ENCODE assay signal across 11 cellular contexts in the genomic region with DNA sequence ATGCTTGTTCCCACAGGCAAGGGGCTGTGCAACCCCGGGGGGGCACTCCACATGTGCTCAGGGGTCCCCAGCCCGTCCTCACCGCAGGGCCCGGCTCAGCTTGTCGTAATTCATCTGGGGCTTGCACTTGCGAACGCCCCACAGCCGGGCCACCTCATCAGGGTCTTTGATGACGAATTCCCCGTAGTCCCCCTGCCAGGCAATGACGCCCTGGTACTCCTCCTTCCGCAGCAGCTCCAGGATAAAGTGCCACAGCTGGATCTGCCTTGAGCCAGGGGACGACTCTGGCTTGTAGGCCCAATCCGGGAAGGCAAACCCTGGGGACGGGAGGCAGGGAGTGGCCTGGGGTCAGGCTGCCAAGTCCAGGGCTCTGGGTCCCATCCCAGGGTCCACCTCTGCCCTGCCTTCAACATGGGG. TPM values are rescaled to one million over a fixed set of nuclear protein-coding genes. Genes with fewer than 3 reads are reported as not detected.
DNase-seq lines count a peak whose midpoint lies in the region; ATAC-seq, FAIRE-seq and TF ChIP-seq lines count a peak whose summit lies in the region.
"Had no signal": no experiment of that assay in that cellular context is flagged by ENCODE, and none has a peak within 500 bp of the region (broad histone marks: within the 10 kb centered on the region; RNA-seq: fewer than 3 reads in every experiment).

No MANE protein-coding gene starts in this region.

- CTCF ChIA-PET in A673 (lab: Charles Lee) = interaction anchor here (0.7 to 2.7 kb wide), 3 partner anchors 29 to 801 kb away, joined by 3 to 12 read pairs (median 4); no protein-coding TSS in a partner anchor

- no peaks in the 10 kb centered on the region for H3K9me3 ChIP-seq in A673 (ENCODE audit: low read depth, low read length, poor library complexity, severe bottlenecking)
- no peaks in the 10 kb centered on the region for H3K9me3 ChIP-seq in RWPE2 (ENCODE audit: severe bottlenecking)
- H3K9me3 ChIP-seq in esophagus (ENCODE audit: control insufficient read depth in 2 of 2, insufficient read depth in 1 of 2, low read depth in 1 of 2, low read length in 1 of 2) = no peaks in the 10 kb centered on the region
- no peaks in the 10 kb centered on the region for H3K9me3 ChIP-seq in pancreas

- 59 to 64% methylated on average over 15 of the region's 15 CpGs for WGBS in esophagus, 2 donors
- 65 to 73% methylated on average over 15 of the region's 15 CpGs for WGBS in pancreas, 2 donors

- H3K27ac ChIP-seq in A673 (ENCODE audit: low read depth, low read length, poor library complexity, severe bottlenecking) (peak overlapping the region; percentile 87), RWPE2 (ENCODE audit: poor library complexity, severe bottlenecking) (peak overlapping the region; percentile 96), esophagus (ENCODE audit: low read depth in 2 of 2, low read length in 1 of 2) (peak overlapping the region; percentile 62 to 99), pancreas (peak overlapping the region in 3 of 4 donors; percentile 33 to 97 (median 46))

- POLR2A ChIA-PET in A673 (lab: Charles Lee; ENCODE audit: low non-redundant PET) = no interaction called here

- peaks cover 23% of the 10 kb centered on the region for H3K36me3 ChIP-seq in A673 (ENCODE audit: insufficient read depth, low read length, poor library complexity, severe bottlenecking)
- peaks cover 38% of the 10 kb centered on the region for H3K36me3 ChIP-seq in RWPE2 (ENCODE audit: low read depth)
- peaks cover 0 to 7% of the 10 kb centered on the region in 2 donors for H3K36me3 ChIP-seq in esophagus (ENCODE audit: control insufficient read depth in 2 of 2, insufficient read depth in 2 of 2, low read length in 1 of 2)
- H3K36me3 ChIP-seq in pancreas = peaks cover 0 to 15% (median 9%) of the 10 kb centered on the region in 3 donors

- DNase-seq in A673 (ENCODE audit: low spot score) (peak; percentile 28), RWPE2 (ENCODE audit: low spot score) (no peak), pancreas (peak in 2 of 6 donors; percentile 50 to 74), NCI-H446 (lab: John Stamatoyannopoulos, UW) (no peak), HT-29 (ENCODE audit: low spot score) (no peak), NCI-H2227 treated with DMSO at 0.1 percent for 48 hours (lab: John Stamatoyannopoulos, UW) (no peak), cerebellar nuclear complex (lab: John Stamatoyannopoulos, UW) (no peak)
- DNase-seq: Karpas-422, PC-3 had no signal

- H3K4me3 ChIP-seq in A673 (ENCODE audit: low read depth, low read length, poor library complexity, severe bottlenecking) = peak overlapping the region; percentile 35
- H3K4me3 ChIP-seq in RWPE2 (ENCODE audit: severe bottlenecking) = peak overlapping the region; percentile 5
- H3K4me3 ChIP-seq in esophagus (ENCODE audit: low read depth in 1 of 2, low read length in 2 of 2) = no peak overlapping the region
- no peak overlapping the region for H3K4me3 ChIP-seq in pancreas

- peaks cover 59% of the 10 kb centered on the region for H3K4me1 ChIP-seq in A673 (ENCODE audit: insufficient read depth, low read length, poor library complexity, severe bottlenecking)
- H3K4me1 ChIP-seq in RWPE2 (ENCODE audit: insufficient read depth, poor library complexity, severe bottlenecking) = peaks cover 7% of the 10 kb centered on the region
- H3K4me1 ChIP-seq in esophagus (ENCODE audit: control insufficient read depth in 2 of 2, insufficient read depth in 2 of 2, low read length in 1 of 2) = peaks cover 6 to 22% of the 10 kb centered on the region in 2 donors
- H3K4me1 ChIP-seq in pancreas = peaks cover 0 to 20% (median 0%) of the 10 kb centered on the region in 3 donors

- intact Hi-C loops in A673 (cut with micrococcal nuclease; ENCODE audit: unreplicated experiment) = loop anchor here (2.0 kb wide), 1 partner anchor 31 kb away; no protein-coding TSS in a partner anchor
- intact Hi-C loops in pancreas (cut with DNase I) = no loop called here

- BruUV-seq in A673 (replicated peaks; lab: Mats Ljungman, UMichigan) = no TSS peak

- TF ChIP-seq CTCF in A673 (conservative IDR thresholded peaks at IDR 0.05; ENCODE audit: low read depth, low read length) (no peak), RWPE2 (IDR thresholded peaks at IDR 0.05; ENCODE audit: poor library complexity, severe bottlenecking) (no peak), pancreas (IDR thresholded peaks at IDR 0.05) (no peak)

- ATAC-seq in RWPE2 (ENCODE audit: low read depth) (no peak), pancreas (no peak)
- ATAC-seq: PC-3; stimulated activated memory B cell treated with anti-CD40 and anti-IgM and Interleukin-4, amounts not matched to agents 10 μg/mL and 1 μg/mL and 100 μg/mL, for 72 hours had no signal

- H3K27me3 ChIP-seq in A673 (replicated peaks; ENCODE audit: insufficient read depth, low read depth, low read length, poor library complexity) = no peaks in the 10 kb centered on the region
- H3K27me3 ChIP-seq in RWPE2 (ENCODE audit: insufficient read depth, poor library complexity, severe bottlenecking) = no peaks in the 10 kb centered on the region
- H3K27me3 ChIP-seq in esophagus (ENCODE audit: control insufficient read depth in 1 of 2, insufficient read depth in 2 of 2, low read length in 2 of 2) = no peaks in the 10 kb centered on the region
- no peaks in the 10 kb centered on the region for H3K27me3 ChIP-seq in pancreas

- no peak for FAIRE-seq in pancreas (lab: Jason Lieb, UNC)

RNA-seq across cellular contexts. Expression of gene ERF, which starts 4.7 kb away (rescaled TPM):
- total RNA-seq in A673 (2021) = 149 and 164 TPM in 2 replicates
- polyA plus RNA-seq in esophagus = 10 to 100 TPM; 19.5 to 29.6 TPM
- total RNA-seq in pancreas = 10 to 100 TPM; 20.5 to 29.2 (median 22.2) TPM
- 10 to 100 TPM; 36.6 to 48.5 TPM for polyA plus RNA-seq in pancreas
- 157 and 160 TPM in 2 replicates for total RNA-seq in HT-29 (2014; rRNA removed; shearing (Covaris generic))

RNA-seq across cellular contexts. Expression of gene GSK3A, which starts 7.9 kb away (rescaled TPM):
- total RNA-seq in A673 (2021) (67.8 and 70.1 TPM in 2 replicates), pancreas (10 to 100 TPM in 5 of 6 donors, 1 to 10 TPM in 1; 9.9 to 19.4 (median 14.5) TPM)
- polyA plus RNA-seq in esophagus (10 to 100 TPM; 32.9 TPM), pancreas (10 to 100 TPM; 25.7 to 27.6 TPM)
- total RNA-seq in HT-29 (2014; rRNA removed; shearing (Covaris generic)) = 41.4 and 43.8 TPM in 2 replicates

RNA-seq across cellular contexts. Expression of gene CIC, which starts 18.8 kb away (rescaled TPM):
- total RNA-seq in A673 (2021) = 75.8 and 80.3 TPM in 2 replicates
- 10 to 100 TPM; 20.6 to 35.2 TPM for polyA plus RNA-seq in esophagus
- total RNA-seq in pancreas = 10 to 100 TPM; 27.7 to 37.6 (median 32.0) TPM
- 10 to 100 TPM; 47.1 to 65.0 TPM for polyA plus RNA-seq in pancreas
- total RNA-seq in HT-29 (2014; rRNA removed; shearing (Covaris generic)) = 42.1 and 55.5 TPM in 2 replicates

RNA-seq across cellular contexts. Expression of gene ZNF526, which starts 30.1 kb away (rescaled TPM):
- total RNA-seq in A673 (2021) (17.4 and 21.3 TPM in 2 replicates), pancreas (1 to 10 TPM; 5.0 to 7.5 (median 6.2) TPM)
- polyA plus RNA-seq in esophagus (1 to 10 TPM; 2.3 to 3.6 TPM), pancreas (1 to 10 TPM; 2.4 to 3.9 TPM)
- 15.3 and 15.9 TPM in 2 replicates for total RNA-seq in HT-29 (2014; rRNA removed; shearing (Covaris generic))

RNA-seq across cellular contexts. Expression of gene DEDD2, which starts 32.8 kb away (rescaled TPM):
- total RNA-seq in A673 (2021) (32.1 and 35.2 TPM in 2 replicates), pancreas (10 to 100 TPM in 5 of 6 donors, 1 to 10 TPM in 1; 9.7 to 17.8 (median 12.8) TPM)
- polyA plus RNA-seq in esophagus (10 to 100 TPM; 20.7 to 21.9 TPM), pancreas (10 to 100 TPM; 22.3 to 25.4 TPM)
- total RNA-seq in HT-29 (2014; rRNA removed; shearing (Covaris generic)) = 121 and 124 TPM in 2 replicates

Comparison
In these comparisons a context has a peak if more than half of its experiments do, and no peak if none do; other contexts are left out.
1. H3K27ac ChIP-seq: peak in every context shown above with its lines; median percentile 96 in RWPE2; 87 in A673; 80 in esophagus; 46 in pancreas.
2. H3K4me3 ChIP-seq: peak in A673 (single experiment) and RWPE2 (single experiment); none in esophagus (0 of 2) and pancreas (0 of 4).